ENCODE assay signal across 8 cellular contexts in genomic region chr1:145424612-145425435, GRCh38. TPM values are rescaled to one million over a fixed set of nuclear protein-coding genes. Genes with fewer than 3 reads are reported as not detected.
A peak's percentile ranks its signal among the peaks of the same experiment; 100 is the strongest.
DNase-seq lines count a peak whose midpoint lies in the region; ATAC-seq, FAIRE-seq and TF ChIP-seq lines count a peak whose summit lies in the region.
"Not testable (repeated sequence)": the region's sequence is repeated elsewhere in the genome, so short reads cannot be mapped to it uniquely, and the experiment has no call there.

No MANE protein-coding gene starts in this region.

- H3K36me3 Mint-ChIP-seq in activated CD8-positive, alpha-beta T cell treated with anti-CD3 and anti-CD28 coated beads, Interleukin-2, amount 10 ng/mL, durations not matched to agents 7 days and 5 days (ENCODE audit: low read depth) = not testable (repeated sequence)

- H3K27me3 ChIP-seq in dorsolateral prefrontal cortex = peaks cover 0 to 25% (median 4%) of the 10 kb centered on the region in 45 donors
- H3K27me3 ChIP-seq in left lung = peaks cover 12 to 49% of the 10 kb centered on the region in 2 donors
- H3K27me3 ChIP-seq in small intestine (ENCODE audit: control insufficient read depth in 2 of 2, insufficient read depth in 2 of 2, low read length in 2 of 2) = not testable (repeated sequence)

- CTCF ChIA-PET in activated CD8-positive, alpha-beta T cell treated with anti-CD3 and anti-CD28 coated beads, Interleukin-2, amount 10 ng/mL, durations not matched to agents 7 days and 5 days (lab: Charles Lee) = not testable (repeated sequence)

- peaks cover 12% of the 10 kb centered on the region for H3K4me1 Mint-ChIP-seq in activated CD8-positive, alpha-beta T cell treated with anti-CD3 and anti-CD28 coated beads, Interleukin-2, amount 10 ng/mL, durations not matched to agents 7 days and 5 days (ENCODE audit: low read depth)

- H3K27ac ChIP-seq in dorsolateral prefrontal cortex (peak overlapping the region in 7 of 59 donors; percentile 15 to 81 (median 76)), left lung (peak overlapping the region in 1 of 2 donors; percentile 37)
- H3K27ac ChIP-seq in small intestine (ENCODE audit: low read depth in 1 of 2, low read length in 1 of 2) = not testable (repeated sequence)

- H3K36me3 ChIP-seq in left lung; small intestine (ENCODE audit: control insufficient read depth in 2 of 2, insufficient read depth in 2 of 2, low read length in 2 of 2): not testable (repeated sequence)

- H3K27me3 Mint-ChIP-seq in activated CD8-positive, alpha-beta T cell treated with anti-CD3 and anti-CD28 coated beads, Interleukin-2, amount 10 ng/mL, durations not matched to agents 7 days and 5 days (ENCODE audit: low read depth) = peaks cover 34% of the 10 kb centered on the region

- peaks cover 2 to 11% of the 10 kb centered on the region in 2 donors for H3K4me1 ChIP-seq in left lung
- not testable (repeated sequence) for H3K4me1 ChIP-seq in small intestine (ENCODE audit: control insufficient read depth in 2 of 2, insufficient read depth in 1 of 2, low read depth in 1 of 2, low read length in 1 of 2)

- peak; percentile 69 for DNase-seq in ACHN
- DNase-seq in NCI-H345 treated with DMSO at 0.1 percent for 48 hours (lab: John Stamatoyannopoulos, UW; ENCODE audit: unreplicated experiment) = peak; percentile 25
- DNase-seq in activated CD8-positive, alpha-beta T cell treated with anti-CD3 and anti-CD28 coated beads, Interleukin-2, amount 10 ng/mL, durations not matched to agents 7 days and 5 days = peak; percentile 71
- DNase-seq in dorsolateral prefrontal cortex = peak in 1 of 10 donors; percentile 44
- DNase-seq in left lung, small intestine: not testable (repeated sequence)

- intact Hi-C loops in dorsolateral prefrontal cortex (cut with DNase I); left lung (cut with DNase I): not testable (repeated sequence)

- H3K4me3 ChIP-seq in dorsolateral prefrontal cortex (peak overlapping the region; percentile 50 to 93 (median 74)), left lung (peak overlapping the region; percentile 56 to 61), small intestine (ENCODE audit: low read depth in 1 of 2, low read length in 2 of 2) (peak overlapping the region; percentile 63 to 73)

- H3K4me3 Mint-ChIP-seq in activated CD8-positive, alpha-beta T cell treated with anti-CD3 and anti-CD28 coated beads, Interleukin-2, amount 10 ng/mL, durations not matched to agents 7 days and 5 days = peak overlapping the region; percentile 92

- POLR2A ChIA-PET in activated CD8-positive, alpha-beta T cell treated with anti-CD3 and anti-CD28 coated beads, Interleukin-2, amount 10 ng/mL, durations not matched to agents 7 days and 5 days (lab: Charles Lee) = interaction anchor here (1.3 kb wide), 1 partner anchor 40 kb away, joined by 8 read pairs; no protein-coding TSS in a partner anchor

- not testable (repeated sequence) for FAIRE-seq in small intestine (lab: Jason Lieb, UNC)

- H3K27ac Mint-ChIP-seq in activated CD8-positive, alpha-beta T cell treated with anti-CD3 and anti-CD28 coated beads, Interleukin-2, amount 10 ng/mL, durations not matched to agents 7 days and 5 days = not testable (repeated sequence)

- TF ChIP-seq CTCF in dorsolateral prefrontal cortex (IDR thresholded peaks at IDR 0.05 in 54 of 56, conservative IDR thresholded peaks at IDR 0.05 in 2 of 56; ENCODE audit: low read depth in 1 of 56, partially characterized antibody in 56 of 56); left lung (IDR thresholded peaks at IDR 0.05): not testable (repeated sequence)

- in situ Hi-C loops in ACHN (cut with HindIII; ENCODE audit: low pct_ligation_motif_present, low pct_unique_long_range_greater_than_20kb, low sequenced_read_pairs) = not testable (repeated sequence)

- ATAC-seq in GM19025 (IDR thresholded peaks at IDR 0.05; ENCODE audit: low read depth, unreplicated experiment) = peak; percentile 52
- ATAC-seq in HG02970 (IDR thresholded peaks at IDR 0.05; ENCODE audit: low FRiP score, unreplicated experiment) = peak; percentile 62
- ATAC-seq in activated CD8-positive, alpha-beta T cell treated with anti-CD3 and anti-CD28 coated beads, Interleukin-2, amount 10 ng/mL, durations not matched to agents 7 days and 5 days = peak; percentile 88
- ATAC-seq in left lung = peak; percentile 89

- WGBS in small intestine, 3 donors = 0 to 1% (median 1%) methylated on average over 21 to 47 of the region's 59 CpGs

- not testable (repeated sequence) for H3K9me3 ChIP-seq in left lung; small intestine (ENCODE audit: control insufficient read depth, low read depth)

- not testable (repeated sequence) for H3K9me3 Mint-ChIP-seq in activated CD8-positive, alpha-beta T cell treated with anti-CD3 and anti-CD28 coated beads, Interleukin-2, amount 10 ng/mL, durations not matched to agents 7 days and 5 days (ENCODE audit: insufficient read depth)

RNA-seq across cellular contexts. Expression of gene NBPF20, which starts 0.6 kb away (rescaled TPM):
- total RNA-seq in activated CD8-positive, alpha-beta T cell treated with anti-CD3 and anti-CD28 coated beads, Interleukin-2, amount 10 ng/mL, durations not matched to agents 7 days and 5 days = under 1 TPM; 0.08 to 0.18 TPM
- total RNA-seq in dorsolateral prefrontal cortex (10 to 100 TPM in 31 of 120 experiments, 1 to 10 TPM in 89; 4.3 to 15.7 (median 8.5) TPM), left lung (1 to 10 TPM; 4.3 to 4.7 TPM)
- polyA plus RNA-seq in small intestine = 1 to 10 TPM in 1 of 3 donors, under 1 TPM in 2; 0.45 to 1.1 (median 0.54) TPM

Comparison
In these comparisons a context has a peak if more than half of its experiments do, and no peak if none do; other contexts are left out.
1. RNA of gene NBPF20, which starts 0.6 kb away (total RNA-seq): 4.3 to 15.7 TPM in dorsolateral prefrontal cortex and 4.3 to 4.7 TPM in left lung; 0.08 to 0.18 TPM in activated CD8-positive, alpha-beta T cell treated with anti-CD3 and anti-CD28 coated beads, Interleukin-2, amount 10 ng/mL, durations not matched to agents 7 days and 5 days; every median in the first group is over 4 times any median in the second.
2. Peak in every context shown above with its lines, with median percentiles within 50 percentile points of each other: ATAC-seq and H3K4me3 ChIP-seq.